In genomic region chr12:13499008-13499407, GRCh38 we compare ENCODE assay signal across 15 cellular contexts.
DNase-seq lines count a peak whose midpoint lies in the region; ATAC-seq, FAIRE-seq and TF ChIP-seq lines count a peak whose summit lies in the region.
"Had no signal": no experiment of that assay in that cellular context is flagged by ENCODE, and none has a peak within 500 bp of the region (broad histone marks: within the 10 kb centered on the region; RNA-seq: fewer than 3 reads in every experiment).

No MANE protein-coding gene starts in this region.

- peak; percentile 26 for ATAC-seq in stimulated activated naive CD8-positive, alpha-beta T cell treated with anti-CD3 and anti-CD28 coated beads, Interleukin-15, amount 100 ng/mL, for 72 hours
- ATAC-seq in stimulated activated naive CD8-positive, alpha-beta T cell treated with anti-CD3 and anti-CD28 coated beads, Interleukin-15, Interleukin-2, amounts not matched to agents 100 U/mL and 50 U/mL, for 24 hours = no peak
- no peak for ATAC-seq in memory B cell (ENCODE audit: low read depth)
- no peak for ATAC-seq in stimulated activated memory B cell treated with anti-CD40 and anti-IgM and Interleukin-4, amounts not matched to agents 10 μg/mL and 1 μg/mL and 100 μg/mL, for 72 hours

- H3K4ac ChIP-seq in H1 (replicated peaks; ENCODE audit: insufficient read length, low read depth, low read length) = no peak overlapping the region

- no peak overlapping the region for H3K27ac ChIP-seq in H1 (ENCODE audit: low read depth, low read length)
- H3K27ac ChIP-seq: BLaER1 treated with 17β-estradiol and CSF1 and Interleukin-3, amounts not matched to agents 10 nM and 100 nM had no signal

- no peak overlapping the region for H2AK5ac ChIP-seq in H1 (ENCODE audit: low read depth, low read length)

- 65% methylated on average over 3 of the region's 3 CpGs; no CpG with 5 or more reads in 1 of the 2 experiments for WGBS in H1 (ENCODE audit: extremely low coverage in 1 of 2, insufficient coverage in 1 of 2, insufficient read length in 1 of 2, insufficient replicate concordance in 2 of 2, low coverage in 1 of 2, low lambda C conversion rate in 2 of 2, missing lambda C conversion rate in 1 of 2), 2 experiments

- H3K56ac ChIP-seq in H1 (replicated peaks; ENCODE audit: insufficient read length, low read depth, low read length) = no peak overlapping the region

- H3K4me2 ChIP-seq in H1 (ENCODE audit: insufficient read depth in 1 of 2, low read depth in 2 of 2, low read length in 2 of 2) = no peak overlapping the region
- H3K4me2 ChIP-seq: BLaER1 treated with 17β-estradiol and CSF1 and Interleukin-3, amounts not matched to agents 10 nM and 100 nM had no signal

- 0 out of 7 replicates have a peak, but pooled peaks cover 0 to 3% (median 0%) of the 10 kb centered on the region in 4 experiments for H3K27me3 ChIP-seq in H1 (replicated peaks in 1 of 4; ENCODE audit: control insufficient read depth in 3 of 4, extremely low read depth in 1 of 4, insufficient read depth in 3 of 4, low read length in 3 of 4)
- H3K27me3 ChIP-seq: BLaER1 treated with 17β-estradiol and CSF1 and Interleukin-3, amounts not matched to agents 10 nM and 100 nM had no signal

- H3K4me1 ChIP-seq in H1 (replicated peaks in 1 of 4; ENCODE audit: control insufficient read depth in 3 of 4, insufficient read depth in 4 of 4, low read length in 3 of 4) = no peaks in the 10 kb centered on the region; a peak in 1 of 7 replicates
- H3K4me1 ChIP-seq: BLaER1 treated with 17β-estradiol and CSF1 and Interleukin-3, amounts not matched to agents 10 nM and 100 nM had no signal

- H2BK15ac ChIP-seq in H1 (ENCODE audit: low read length) = no peak overlapping the region

- H3K23ac ChIP-seq in H1 (ENCODE audit: insufficient read length) = no peak overlapping the region

- no peaks in the 10 kb centered on the region for H3K23me2 ChIP-seq in H1 (ENCODE audit: low read depth, low read length)

- no peak overlapping the region for H3K14ac ChIP-seq in H1 (ENCODE audit: insufficient read length)

- H3K9me3 Mint-ChIP-seq in stimulated activated naive CD8-positive, alpha-beta T cell treated with anti-CD3 and anti-CD28 coated beads, Interleukin-15, amount 100 ng/mL, for 72 hours = no peaks in the 10 kb centered on the region
- peaks cover 1% of the 10 kb centered on the region for H3K9me3 Mint-ChIP-seq in memory B cell
- H3K9me3 Mint-ChIP-seq in stimulated activated memory B cell treated with anti-CD40 and anti-IgM and Interleukin-4, amounts not matched to agents 10 μg/mL and 1 μg/mL and 100 μg/mL, for 72 hours = no peaks in the 10 kb centered on the region

- POLR2A ChIA-PET in H1 (lab: Charles Lee; ENCODE audit: partially characterized antibody) = no interaction called here

- H2AFZ ChIP-seq in H1 (ENCODE audit: low read length) = no peak overlapping the region

- H3K79me1 ChIP-seq in H1 (ENCODE audit: low read depth, low read length) = no peaks in the 10 kb centered on the region

- no peak overlapping the region for H3K18ac ChIP-seq in H1 (ENCODE audit: extremely low read depth, low read length)

- TF ChIP-seq CTCF in H1 (IDR thresholded peaks at IDR 0.05; ENCODE audit: control extremely low read depth in 1 of 3, insufficient read depth in 1 of 3, low read depth in 1 of 3, low read length in 3 of 3) (no peak), foreskin fibroblast (IDR thresholded peaks at IDR 0.05; ENCODE audit: low read depth, low read length) (no peak)

- H3K4me3 ChIP-seq in H1 (ENCODE audit: extremely low read depth in 1 of 4, insufficient read depth in 2 of 4, low read depth in 3 of 4, low read length in 4 of 4) = no peak overlapping the region
- H3K4me3 ChIP-seq in foreskin fibroblast (ENCODE audit: low read depth in 1 of 2, low read length in 2 of 2) = no peak overlapping the region
- H3K4me3 ChIP-seq: BLaER1 treated with 17β-estradiol and CSF1 and Interleukin-3, amounts not matched to agents 10 nM and 100 nM had no signal

- no peak for TF ChIP-seq RAD21 in H1 (IDR thresholded peaks at IDR 0.05 in 1 of 2, conservative IDR thresholded peaks at IDR 0.05 in 1 of 2; ENCODE audit: low read depth in 2 of 2, low read length in 2 of 2)

- H3K36me3 ChIP-seq in H1 (ENCODE audit: control insufficient read depth in 2 of 4, insufficient read depth in 4 of 4, low read length in 3 of 4) = no peaks in the 10 kb centered on the region
- H3K36me3 ChIP-seq: BLaER1 treated with 17β-estradiol and CSF1 and Interleukin-3, amounts not matched to agents 10 nM and 100 nM had no signal

- no peaks in the 10 kb centered on the region for H3K4me1 Mint-ChIP-seq in stimulated activated naive CD8-positive, alpha-beta T cell treated with anti-CD3 and anti-CD28 coated beads, Interleukin-15, amount 100 ng/mL, for 72 hours
- peaks cover 20% of the 10 kb centered on the region for H3K4me1 Mint-ChIP-seq in memory B cell
- peaks cover 27% of the 10 kb centered on the region for H3K4me1 Mint-ChIP-seq in stimulated activated memory B cell treated with anti-CD40 and anti-IgM and Interleukin-4, amounts not matched to agents 10 μg/mL and 1 μg/mL and 100 μg/mL, for 72 hours
- H3K4me1 Mint-ChIP-seq: CD4-positive, CD25-positive, alpha-beta regulatory T cell had no signal

- H3K27ac Mint-ChIP-seq in stimulated activated naive CD8-positive, alpha-beta T cell treated with anti-CD3 and anti-CD28 coated beads, Interleukin-15, amount 100 ng/mL, for 72 hours = no peak overlapping the region
- H3K27ac Mint-ChIP-seq in memory B cell = peak overlapping the region; percentile 51
- H3K27ac Mint-ChIP-seq in stimulated activated memory B cell treated with anti-CD40 and anti-IgM and Interleukin-4, amounts not matched to agents 10 μg/mL and 1 μg/mL and 100 μg/mL, for 72 hours = peak overlapping the region; percentile 52
- H3K27ac Mint-ChIP-seq: CD4-positive, CD25-positive, alpha-beta regulatory T cell had no signal

- H3K36me3 Mint-ChIP-seq in memory B cell = peaks cover 1% of the 10 kb centered on the region
- no peaks in the 10 kb centered on the region for H3K36me3 Mint-ChIP-seq in stimulated activated memory B cell treated with anti-CD40 and anti-IgM and Interleukin-4, amounts not matched to agents 10 μg/mL and 1 μg/mL and 100 μg/mL, for 72 hours
- H3K36me3 Mint-ChIP-seq: CD4-positive, CD25-positive, alpha-beta regulatory T cell had no signal

- H4K20me1 ChIP-seq in H1 (replicated peaks in 1 of 2; ENCODE audit: control insufficient read depth in 1 of 2, insufficient read depth in 2 of 2, low read length in 2 of 2) = no peaks in the 10 kb centered on the region
- H4K20me1 ChIP-seq: BLaER1 treated with 17β-estradiol and CSF1 and Interleukin-3, amounts not matched to agents 10 nM and 100 nM had no signal

- no peak overlapping the region for H2BK120ac ChIP-seq in H1 (replicated peaks; ENCODE audit: low read depth, low read length)

- TF ChIP-seq POLR2A in H1 (IDR thresholded peaks at IDR 0.05; ENCODE audit: control extremely low read depth in 1 of 2, low read depth in 2 of 2, low read length in 2 of 2) = no peak

- CTCF ChIA-PET in H1 (lab: Charles Lee; ENCODE audit: partially characterized antibody) = interaction anchor here (0.6 to 1.4 kb wide), 3 partner anchors 26 to 243 kb away, joined by 3 to 4 read pairs (median 3); no protein-coding TSS in a partner anchor

- H4K5ac ChIP-seq in H1 (ENCODE audit: insufficient read length, low read depth, low read length) = no peak overlapping the region

- H4K91ac ChIP-seq in H1 (replicated peaks; ENCODE audit: insufficient read length, low read length) = no peak overlapping the region

- FAIRE-seq in H1 (lab: Jason Lieb, UNC) = no peak
- FAIRE-seq: G401.6, GM12891 had no signal

- no peaks in the 10 kb centered on the region for H3K79me2 ChIP-seq in H1 (ENCODE audit: control insufficient read depth in 1 of 2, insufficient read depth in 2 of 2, low read length in 2 of 2)

- H3K27me3 Mint-ChIP-seq in stimulated activated naive CD8-positive, alpha-beta T cell treated with anti-CD3 and anti-CD28 coated beads, Interleukin-15, amount 100 ng/mL, for 72 hours = peaks cover 21% of the 10 kb centered on the region
- no peaks in the 10 kb centered on the region for H3K27me3 Mint-ChIP-seq in memory B cell
- H3K27me3 Mint-ChIP-seq in stimulated activated memory B cell treated with anti-CD40 and anti-IgM and Interleukin-4, amounts not matched to agents 10 μg/mL and 1 μg/mL and 100 μg/mL, for 72 hours = no peaks in the 10 kb centered on the region

- no peak overlapping the region for H2BK5ac ChIP-seq in H1 (ENCODE audit: low read depth, low read length)

- DNase-seq in stimulated activated naive CD8-positive, alpha-beta T cell treated with anti-CD3 and anti-CD28 coated beads, Interleukin-15, amount 100 ng/mL, for 72 hours = no peak
- DNase-seq in stimulated activated naive CD8-positive, alpha-beta T cell treated with anti-CD3 and anti-CD28 coated beads, Interleukin-15, Interleukin-2, amounts not matched to agents 100 U/mL and 50 U/mL, for 24 hours = no peak
- DNase-seq in H1 (ENCODE audit: low read depth in 1 of 2, low spot score in 2 of 2) (no peak), memory B cell (ENCODE audit: low spot score in 2 of 2) (no peak), DMS 273 (lab: John Stamatoyannopoulos, UW; ENCODE audit: unreplicated experiment) (no peak), NCI-H1436 (lab: John Stamatoyannopoulos, UW) (no peak), foreskin fibroblast (no peak)
- DNase-seq: 8988T; AML-193; CD4-positive, CD25-positive, alpha-beta regulatory T cell; DMS 273 treated with DMSO at 0.1 percent for 48 hours had no signal

- TF ChIP-seq EP300 in H1 (IDR thresholded peaks at IDR 0.05; ENCODE audit: borderline replicate concordance in 1 of 2, low read depth in 2 of 2, low read length in 2 of 2) = no peak

- H3K4me3 Mint-ChIP-seq in stimulated activated naive CD8-positive, alpha-beta T cell treated with anti-CD3 and anti-CD28 coated beads, Interleukin-15, amount 100 ng/mL, for 72 hours = no peak overlapping the region
- no peak overlapping the region for H3K4me3 Mint-ChIP-seq in memory B cell
- no peak overlapping the region for H3K4me3 Mint-ChIP-seq in stimulated activated memory B cell treated with anti-CD40 and anti-IgM and Interleukin-4, amounts not matched to agents 10 μg/mL and 1 μg/mL and 100 μg/mL, for 72 hours
- H3K4me3 Mint-ChIP-seq: CD4-positive, CD25-positive, alpha-beta regulatory T cell had no signal

- peak overlapping the region; percentile 41; the same call in 1 of the 2 replicates for H2BK12ac ChIP-seq in H1 (ENCODE audit: low read depth, low read length)

- H2BK20ac ChIP-seq in H1 (ENCODE audit: low read length) = no peak overlapping the region

- H3K9me3 ChIP-seq in H1 (ENCODE audit: insufficient read depth in 2 of 2, low read depth in 1 of 2, low read length in 1 of 2) = no peaks in the 10 kb centered on the region
- H3K9me3 ChIP-seq: BLaER1 treated with 17β-estradiol and CSF1 and Interleukin-3, amounts not matched to agents 10 nM and 100 nM had no signal

- H3K9ac ChIP-seq in H1 (replicated peaks in 1 of 4; ENCODE audit: extremely low read depth in 1 of 4, low read depth in 3 of 4, low read length in 3 of 4) = no peak overlapping the region
- H3K9ac ChIP-seq: BLaER1 treated with 17β-estradiol and CSF1 and Interleukin-3, amounts not matched to agents 10 nM and 100 nM had no signal

- H4K8ac ChIP-seq in H1 (ENCODE audit: extremely low read depth, insufficient read depth, low read length) = 0 out of 2 replicates have a peak overlapping the region, but pooled peaks have one; percentile 18

TF ChIP-seq in H1, 55 proteins besides CTCF, POLR2A, EP300 and RAD21 (continues in another document):
- TF ChIP-seq CHD1 (IDR thresholded peaks at IDR 0.05; ENCODE audit: low read depth, low read length) = no peak
- no peak for TF ChIP-seq BCL11A (IDR thresholded peaks at IDR 0.05; ENCODE audit: low read depth in 2 of 2, low read length in 2 of 2)

Comparison
In these comparisons a context has a peak if more than half of its experiments do, and no peak if none do; other contexts are left out.
1. H3K27ac Mint-ChIP-seq: peak in memory B cell (single experiment) and stimulated activated memory B cell treated with anti-CD40 and anti-IgM and Interleukin-4, amounts not matched to agents 10 μg/mL and 1 μg/mL and 100 μg/mL, for 72 hours (single experiment); none in stimulated activated naive CD8-positive, alpha-beta T cell treated with anti-CD3 and anti-CD28 coated beads, Interleukin-15, amount 100 ng/mL, for 72 hours (0 of 2).